Comparison of ENCODE assay signal across 1 cellular context in the genomic region with DNA sequence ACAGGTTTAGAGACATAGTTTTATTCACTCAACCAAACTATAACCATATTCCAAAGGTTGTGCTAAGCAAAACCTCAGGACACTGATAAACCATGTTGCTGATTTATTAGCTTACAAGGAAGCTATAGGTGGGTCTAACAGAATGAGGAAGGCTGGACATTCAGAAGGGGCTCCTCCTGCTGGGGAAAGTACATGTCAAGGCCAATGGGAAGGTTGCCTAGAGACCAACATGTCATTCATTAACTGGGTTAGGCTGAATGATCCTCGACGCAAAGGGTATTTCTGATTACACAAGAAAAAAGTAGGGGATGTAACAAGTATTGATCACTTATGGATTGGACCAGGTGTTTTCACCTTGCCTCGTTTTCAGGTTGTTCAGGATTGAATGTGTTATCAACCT.
TF ChIP-seq lines count a peak whose summit lies in the region.

No MANE protein-coding gene starts in this region.

TF ChIP-seq in SK-N-SH treated with all-trans-retinoic acid at 6 μM for 48 hours, 23 proteins besides CTCF, POLR2A, EP300 and RAD21 (continued from another document):
- TF ChIP-seq, protein P1, sequence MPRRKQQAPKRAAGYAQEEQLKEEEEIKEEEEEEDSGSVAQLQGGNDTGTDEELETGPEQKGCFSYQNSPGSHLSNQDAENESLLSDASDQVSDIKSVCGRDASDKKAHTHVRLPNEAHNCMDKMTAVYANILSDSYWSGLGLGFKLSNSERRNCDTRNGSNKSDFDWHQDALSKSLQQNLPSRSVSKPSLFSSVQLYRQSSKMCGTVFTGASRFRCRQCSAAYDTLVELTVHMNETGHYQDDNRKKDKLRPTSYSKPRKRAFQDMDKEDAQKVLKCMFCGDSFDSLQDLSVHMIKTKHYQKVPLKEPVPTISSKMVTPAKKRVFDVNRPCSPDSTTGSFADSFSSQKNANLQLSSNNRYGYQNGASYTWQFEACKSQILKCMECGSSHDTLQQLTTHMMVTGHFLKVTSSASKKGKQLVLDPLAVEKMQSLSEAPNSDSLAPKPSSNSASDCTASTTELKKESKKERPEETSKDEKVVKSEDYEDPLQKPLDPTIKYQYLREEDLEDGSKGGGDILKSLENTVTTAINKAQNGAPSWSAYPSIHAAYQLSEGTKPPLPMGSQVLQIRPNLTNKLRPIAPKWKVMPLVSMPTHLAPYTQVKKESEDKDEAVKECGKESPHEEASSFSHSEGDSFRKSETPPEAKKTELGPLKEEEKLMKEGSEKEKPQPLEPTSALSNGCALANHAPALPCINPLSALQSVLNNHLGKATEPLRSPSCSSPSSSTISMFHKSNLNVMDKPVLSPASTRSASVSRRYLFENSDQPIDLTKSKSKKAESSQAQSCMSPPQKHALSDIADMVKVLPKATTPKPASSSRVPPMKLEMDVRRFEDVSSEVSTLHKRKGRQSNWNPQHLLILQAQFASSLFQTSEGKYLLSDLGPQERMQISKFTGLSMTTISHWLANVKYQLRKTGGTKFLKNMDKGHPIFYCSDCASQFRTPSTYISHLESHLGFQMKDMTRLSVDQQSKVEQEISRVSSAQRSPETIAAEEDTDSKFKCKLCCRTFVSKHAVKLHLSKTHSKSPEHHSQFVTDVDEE (CRISPR knock-in tag; IDR thresholded peaks at IDR 0.05), result no peak
